In genomic region chr16:46392930-46393722, GRCh38 we compare ENCODE assay signal across 7 cellular contexts.
DNase-seq lines count a peak whose midpoint lies in the region; TF ChIP-seq lines count a peak whose summit lies in the region.
"Not testable (repeated sequence)": the region's sequence is repeated elsewhere in the genome, so short reads cannot be mapped to it uniquely, and the experiment has no call there.

No MANE protein-coding gene starts in this region.

- not testable (repeated sequence) for H3K4me1 Mint-ChIP-seq in activated CD4-positive, alpha-beta T cell treated with anti-CD3 and anti-CD28 coated beads, Interleukin-2, amount 10 ng/mL, durations not matched to agents 24 days and 14 days; MCF 10A (ENCODE audit: insufficient read depth, unreplicated experiment)

- H3K27ac ChIP-seq in fibroblast of lung (ENCODE audit: insufficient read depth, low read length), result not testable (repeated sequence)

- BruUV-seq in MCF 10A (replicated peaks; lab: Mats Ljungman, UMichigan), result not testable (repeated sequence)

- not testable (repeated sequence) for H3K27me3 Mint-ChIP-seq in activated CD4-positive, alpha-beta T cell treated with anti-CD3 and anti-CD28 coated beads, Interleukin-2, amount 10 ng/mL, durations not matched to agents 24 days and 14 days; MCF 10A (ENCODE audit: insufficient read depth, unreplicated experiment)

- TF ChIP-seq CTCF in MCF 10A (IDR thresholded peaks at IDR 0.05; ENCODE audit: unreplicated experiment); fibroblast of lung (conservative IDR thresholded peaks at IDR 0.05 in 1 of 2, IDR thresholded peaks at IDR 0.05 in 1 of 2; ENCODE audit: low read depth in 1 of 2, low read length in 2 of 2): not testable (repeated sequence)

- not testable (repeated sequence) for H3K9ac ChIP-seq in fibroblast of lung (ENCODE audit: insufficient read depth, low read length)

- not testable (repeated sequence) for H3K4me3 Mint-ChIP-seq in activated CD4-positive, alpha-beta T cell treated with anti-CD3 and anti-CD28 coated beads, Interleukin-2, amount 10 ng/mL, durations not matched to agents 24 days and 14 days; MCF 10A (ENCODE audit: unreplicated experiment)

- H3K9me3 Mint-ChIP-seq in activated CD4-positive, alpha-beta T cell treated with anti-CD3 and anti-CD28 coated beads, Interleukin-2, amount 10 ng/mL, durations not matched to agents 24 days and 14 days; MCF 10A (ENCODE audit: unreplicated experiment): not testable (repeated sequence)

- H3K4me1 ChIP-seq in fibroblast of lung (ENCODE audit: control insufficient read depth, extremely low read depth, insufficient read depth, low read length), result not testable (repeated sequence)

- CTCF ChIA-PET in MCF 10A (lab: Yijun Ruan, JAX), result not testable (repeated sequence)

- H4K20me1 ChIP-seq in fibroblast of lung (ENCODE audit: control insufficient read depth, extremely low read depth, insufficient read depth, low read length), result not testable (repeated sequence)

- not testable (repeated sequence) for H3K4me2 ChIP-seq in fibroblast of lung (ENCODE audit: extremely low read depth, insufficient read depth, low read length)

- not testable (repeated sequence) for H3K9me3 ChIP-seq in fibroblast of lung (ENCODE audit: control insufficient read depth, insufficient read depth, low read depth, low read length)

- H3K79me2 ChIP-seq in fibroblast of lung (ENCODE audit: control insufficient read depth, insufficient read depth, low read length), result not testable (repeated sequence)

- H2AFZ ChIP-seq in fibroblast of lung (ENCODE audit: low read length), result not testable (repeated sequence)

- in situ Hi-C loops in G401 (cut with HindIII; ENCODE audit: low sequenced_read_pairs), result not testable (repeated sequence)

- H3K36me3 ChIP-seq in fibroblast of lung (ENCODE audit: control insufficient read depth, insufficient read depth, low read length), result not testable (repeated sequence)

- intact Hi-C loops in activated CD4-positive, alpha-beta T cell treated with anti-CD3 and anti-CD28 coated beads, Interleukin-2, amount 10 ng/mL, durations not matched to agents 24 days and 14 days (cut with micrococcal nuclease); MCF 10A (cut with micrococcal nuclease): not testable (repeated sequence)

- not testable (repeated sequence) for H3K36me3 Mint-ChIP-seq in activated CD4-positive, alpha-beta T cell treated with anti-CD3 and anti-CD28 coated beads, Interleukin-2, amount 10 ng/mL, durations not matched to agents 24 days and 14 days (ENCODE audit: low read depth); MCF 10A (ENCODE audit: insufficient read depth, unreplicated experiment)

- DNase-seq in G401 (ENCODE audit: low spot score), result peak; percentile 40
- peak; percentile 52 for DNase-seq in M059J (ENCODE audit: low read depth)
- peak; percentile 84 for DNase-seq in activated CD4-positive, alpha-beta T cell treated with anti-CD3 and anti-CD28 coated beads, Interleukin-2, amount 10 ng/mL, durations not matched to agents 24 days and 14 days
- peak; percentile 28 for DNase-seq in MCF 10A (ENCODE audit: unreplicated experiment)
- peak; percentile 31 to 51 for DNase-seq in fibroblast of lung (ENCODE audit: low read depth in 2 of 2)
- DNase-seq in kidney tubule cell (ENCODE audit: low spot score), result peak; percentile 71
- DNase-seq in pons (ENCODE audit: low spot score), result peak; percentile 83

- not testable (repeated sequence) for H3K27me3 ChIP-seq in fibroblast of lung (ENCODE audit: control insufficient read depth, insufficient read depth, low read length)

- POLR2A ChIA-PET in MCF 10A (lab: Yijun Ruan, JAX), result not testable (repeated sequence)

- not testable (repeated sequence) for H3K4me3 ChIP-seq in fibroblast of lung (replicated peaks in 1 of 4; ENCODE audit: control extremely low read depth in 1 of 4, insufficient read depth in 1 of 4, low read depth in 3 of 4, low read length in 4 of 4)

- not testable (repeated sequence) for H3K27ac Mint-ChIP-seq in activated CD4-positive, alpha-beta T cell treated with anti-CD3 and anti-CD28 coated beads, Interleukin-2, amount 10 ng/mL, durations not matched to agents 24 days and 14 days; MCF 10A (ENCODE audit: low read depth, unreplicated experiment)

Comparison
In these comparisons a context has a peak if more than half of its experiments do, and no peak if none do; other contexts are left out.
1. DNase-seq: peak in every context shown above with its lines; median percentile 84 in activated CD4-positive, alpha-beta T cell treated with anti-CD3 and anti-CD28 coated beads, Interleukin-2, amount 10 ng/mL, durations not matched to agents 24 days and 14 days; 83 in pons; 71 in kidney tubule cell; 52 in M059J; 41 in fibroblast of lung; 40 in G401; 28 in MCF 10A.